In genomic region chr17:77130521-77130920, GRCh38 we compare ENCODE assay signal across 13 cellular contexts.
"Had no signal": no experiment of that assay in that cellular context is flagged by ENCODE, and none has a peak within 500 bp of the region (broad histone marks: within the 10 kb centered on the region; RNA-seq: fewer than 3 reads in every experiment).

No MANE protein-coding gene starts in this region.

- H3K36me3 ChIP-seq: ascending aorta, cardiac muscle cell, gastroesophageal sphincter had no signal

- H3K9me3 ChIP-seq: ascending aorta, gastroesophageal sphincter had no signal

- H3K4me3 ChIP-seq: ascending aorta, cardiac muscle cell, gastroesophageal sphincter, hepatocyte had no signal

- H3K4me2 ChIP-seq: hepatocyte had no signal

- H3K27ac ChIP-seq: cardiac muscle cell had no signal

- ATAC-seq: activated CD4-positive, CD25-positive, alpha-beta regulatory T cell treated with anti-CD3 and anti-CD28 coated beads, Interleukin-2, amount 50 U/mL, for 24 hours; gastroesophageal sphincter had no signal

- H3K79me2 ChIP-seq: hepatocyte had no signal

- DNase-seq: activated CD4-positive, alpha-beta T cell treated with anti-CD3 and anti-CD28 coated beads, Interleukin-2, amount 50 U/mL, for 4 hours; activated gamma-delta T cell; activated T-cell treated with anti-CD3 and anti-CD28 coated beads, Interleukin-2, amount 50 U/mL, for 48 hours; effector CD8-positive, alpha-beta T cell; kidney glomerular epithelial cell; nephron progenitor cell; small intestine; trophoblast cell had no signal

- H2AFZ ChIP-seq: hepatocyte had no signal

- H3K27me3 ChIP-seq: ascending aorta, cardiac muscle cell, gastroesophageal sphincter, hepatocyte had no signal
